ENCODE assay signal across 8 cellular contexts in the genomic region with DNA sequence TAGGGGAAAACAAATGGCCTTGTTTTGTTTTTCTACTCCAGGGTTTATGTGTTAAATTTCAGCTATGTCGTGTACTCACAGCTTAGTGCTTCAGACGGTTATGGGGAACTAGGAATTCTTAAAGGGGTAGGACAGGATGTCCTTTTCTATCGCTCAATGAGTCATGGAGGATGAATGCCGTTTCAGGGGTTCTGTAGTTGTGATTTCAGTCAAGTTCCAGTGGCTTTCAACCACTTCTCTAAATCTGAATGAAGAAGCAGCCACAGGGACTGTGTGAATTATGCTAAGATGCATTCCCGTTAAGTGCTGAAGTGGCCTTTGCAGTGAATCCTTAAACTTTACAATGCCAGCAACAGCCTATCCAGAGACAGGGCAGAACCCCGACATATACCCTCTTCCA.
DNase-seq lines count a peak whose midpoint lies in the region; ATAC-seq and TF ChIP-seq lines count a peak whose summit lies in the region.

No MANE protein-coding gene starts in this region.

- H3K79me2 ChIP-seq in OCI-LY7 (ENCODE audit: insufficient read depth, low read depth, low read length) (no peaks in the 10 kb centered on the region), parathyroid adenoma (no peaks in the 10 kb centered on the region)

- BruUV-seq in OCI-LY7 (replicated peaks; lab: Mats Ljungman, UMichigan), result no TSS peak

- POLR2A ChIA-PET in OCI-LY7 (lab: Charles Lee), result interaction anchor here (0.7 kb wide), 2 partner anchors 262 to 1419 kb away, joined by 3 read pairs; no protein-coding TSS in a partner anchor

- H3K27ac ChIP-seq in OCI-LY7 (ENCODE audit: low read depth, low read length, poor library complexity, severe bottlenecking), result no peak overlapping the region
- H3K27ac ChIP-seq in parathyroid adenoma, result peak overlapping the region; percentile 15

- no peaks in the 10 kb centered on the region for H3K9me2 ChIP-seq in OCI-LY7 (ENCODE audit: insufficient read depth, low read length)

- no peak overlapping the region for H3K9ac ChIP-seq in parathyroid adenoma

- H3K4me1 ChIP-seq in OCI-LY7 (ENCODE audit: insufficient read depth, low read length, poor library complexity, severe bottlenecking) (peaks cover 34% of the 10 kb centered on the region), parathyroid adenoma (no peaks in the 10 kb centered on the region)

- no peaks in the 10 kb centered on the region for H3K36me3 ChIP-seq in OCI-LY7 (ENCODE audit: insufficient read depth, low read length)
- H3K36me3 ChIP-seq in parathyroid adenoma (ENCODE audit: control insufficient read depth, insufficient read depth, low read length), result no peaks in the 10 kb centered on the region

- H2AFZ ChIP-seq in OCI-LY7 (ENCODE audit: low read length), result peak overlapping the region; percentile 93; the same call in 1 of the 2 replicates
- H2AFZ ChIP-seq in parathyroid adenoma, result no peak overlapping the region

- H3K9me3 ChIP-seq in OCI-LY7 (ENCODE audit: low read length) (no peaks in the 10 kb centered on the region), parathyroid adenoma (ENCODE audit: control insufficient read depth, low read length) (no peaks in the 10 kb centered on the region)

- no peak for TF ChIP-seq CTCF in OCI-LY7 (conservative IDR thresholded peaks at IDR 0.05; ENCODE audit: low read length)
- TF ChIP-seq CTCF in fibroblast of mammary gland (conservative IDR thresholded peaks at IDR 0.05; ENCODE audit: control insufficient read depth, insufficient read depth, low read depth, low read length), result no peak
- no peak for TF ChIP-seq CTCF in parathyroid adenoma (IDR thresholded peaks at IDR 0.05)

- intact Hi-C loops in OCI-LY7 (cut with micrococcal nuclease; ENCODE audit: unreplicated experiment), result loop anchor here (2.0 to 10.0 kb wide), 5 partner anchors 339 to 1607 kb away; a partner anchor contains a TSS

- peak overlapping the region; percentile 3 for H3K4me3 ChIP-seq in OCI-LY7 (ENCODE audit: low read depth, low read length, poor library complexity, severe bottlenecking)
- H3K4me3 ChIP-seq in fibroblast of mammary gland (ENCODE audit: control insufficient read depth, low read depth, low read length), result no peak overlapping the region
- H3K4me3 ChIP-seq in parathyroid adenoma (ENCODE audit: low read depth, low read length), result no peak overlapping the region

- ATAC-seq in GM18870 (IDR thresholded peaks at IDR 0.05; ENCODE audit: unreplicated experiment), result peak; percentile 89
- ATAC-seq in HG02852 (IDR thresholded peaks at IDR 0.05; ENCODE audit: unreplicated experiment), result peak; percentile 88

- H3K4me2 ChIP-seq in OCI-LY7 (ENCODE audit: low read length) (peak overlapping the region; percentile 56), parathyroid adenoma (ENCODE audit: low read length) (no peak overlapping the region)

- CTCF ChIA-PET in OCI-LY7 (lab: Charles Lee; ENCODE audit: unreplicated experiment), result no interaction called here

- no peaks in the 10 kb centered on the region for H3K27me3 ChIP-seq in parathyroid adenoma (ENCODE audit: control insufficient read depth, insufficient read depth, low read length)

- DNase-seq in OCI-LY7 (ENCODE audit: low spot score) (peak; percentile 46), fibroblast of mammary gland (ENCODE audit: low read depth) (peak; percentile 72), NCI-H1092 treated with DMSO at 0.1 percent for 48 hours (lab: John Stamatoyannopoulos, UW) (no peak), DMS114 treated with DMSO at 0.1 percent for 48 hours (lab: John Stamatoyannopoulos, UW; ENCODE audit: unreplicated experiment) (no peak)
- no peak for DNase-seq in activated T-cell treated with anti-CD3 and anti-CD28 coated beads, Interleukin-2, amount 50 U/mL, for 48 hours

- no peaks in the 10 kb centered on the region for H4K20me1 ChIP-seq in OCI-LY7 (ENCODE audit: insufficient read depth, low read length)

Comparison
In these comparisons a context has a peak if more than half of its experiments do, and no peak if none do; other contexts are left out.
1. DNase-seq: peak in OCI-LY7 (single experiment) and fibroblast of mammary gland (single experiment); none in NCI-H1092 treated with DMSO at 0.1 percent for 48 hours (single experiment), DMS114 treated with DMSO at 0.1 percent for 48 hours (single experiment) and activated T-cell treated with anti-CD3 and anti-CD28 coated beads, Interleukin-2, amount 50 U/mL, for 48 hours (0 of 2).